Comparison of ENCODE assay signal across 9 cellular contexts in genomic region chr7:77425151-77426051, GRCh38. TPM values are rescaled to one million over a fixed set of nuclear protein-coding genes. Genes with fewer than 3 reads are reported as not detected.
DNase-seq lines count a peak whose midpoint lies in the region; ATAC-seq and TF ChIP-seq lines count a peak whose summit lies in the region.
"Had no signal": no experiment of that assay in that cellular context is flagged by ENCODE, and none has a peak within 500 bp of the region (broad histone marks: within the 10 kb centered on the region; RNA-seq: fewer than 3 reads in every experiment).

No MANE protein-coding gene starts in this region.

- H3K36me3 ChIP-seq in Karpas-422 (ENCODE audit: insufficient read depth, low read length), result no peaks in the 10 kb centered on the region
- H3K36me3 ChIP-seq in CD8-positive, alpha-beta T cell (ENCODE audit: insufficient read depth, low read length), result no peaks in the 10 kb centered on the region

- CTCF ChIA-PET in CD8-positive, alpha-beta T cell (lab: Charles Lee), result no interaction called here

- POLR2A ChIA-PET in CD8-positive, alpha-beta T cell (lab: Charles Lee), result no interaction called here

- peak overlapping the region; percentile 6 to 50 (median 26) for H3K4me3 Mint-ChIP-seq in nephron
- no peak overlapping the region for H3K4me3 Mint-ChIP-seq in CD8-positive, alpha-beta T cell

- H3K9me3 ChIP-seq in Karpas-422 (ENCODE audit: low read length), result no peaks in the 10 kb centered on the region
- no peaks in the 10 kb centered on the region for H3K9me3 ChIP-seq in CD8-positive, alpha-beta T cell (ENCODE audit: low read length)

- TF ChIP-seq CTCF in dorsolateral prefrontal cortex (IDR thresholded peaks at IDR 0.05 in 54 of 56, conservative IDR thresholded peaks at IDR 0.05 in 2 of 56; ENCODE audit: low read depth in 1 of 56, partially characterized antibody in 56 of 56), result no peak
- no peak for TF ChIP-seq CTCF in nephron (IDR thresholded peaks at IDR 0.05; ENCODE audit: unreplicated experiment in 3 of 3)
- TF ChIP-seq CTCF in CD8-positive, alpha-beta T cell (IDR thresholded peaks at IDR 0.05), result no peak

- peaks cover 37% of the 10 kb centered on the region for H3K4me1 Mint-ChIP-seq in nephron
- peaks cover 22% of the 10 kb centered on the region for H3K4me1 Mint-ChIP-seq in CD8-positive, alpha-beta T cell (ENCODE audit: low read depth)

- ATAC-seq in GM18498 (IDR thresholded peaks at IDR 0.05; ENCODE audit: unreplicated experiment) (peak; percentile 37), GM21423 (IDR thresholded peaks at IDR 0.05; ENCODE audit: unreplicated experiment) (no peak)
- no peak for ATAC-seq in CD8-positive, alpha-beta T cell

- H3K27ac Mint-ChIP-seq in nephron, result peak overlapping the region in 2 of 3 experiments; percentile 9 to 48
- H3K27ac Mint-ChIP-seq in CD8-positive, alpha-beta T cell, result no peak overlapping the region

- no peak for DNase-seq in Karpas-422
- DNase-seq in dorsolateral prefrontal cortex, result no peak
- no peak for DNase-seq in NCI-H1092 (lab: John Stamatoyannopoulos, UW)
- no peak for DNase-seq in activated T-cell treated with anti-CD3 and anti-CD28 coated beads, Interleukin-2, amount 50 U/mL, for 1 hour
- no peak for DNase-seq in CD8-positive, alpha-beta T cell
- DNase-seq: NCI-H1930 had no signal

- H2AFZ ChIP-seq in Karpas-422 (ENCODE audit: low read length), result no peak overlapping the region

- intact Hi-C loops in dorsolateral prefrontal cortex (cut with DNase I), result no loop called here
- intact Hi-C loops in CD8-positive, alpha-beta T cell (cut with DNase I, micrococcal nuclease), result no loop called here

- H3K4me3 ChIP-seq in Karpas-422 (ENCODE audit: low read length) (peak overlapping the region; percentile 17; the same call in 1 of the 2 replicates), dorsolateral prefrontal cortex (peak overlapping the region in 54 of 59 donors; percentile 4 to 59 (median 35))
- no peak overlapping the region for H3K4me3 ChIP-seq in CD8-positive, alpha-beta T cell (ENCODE audit: low read depth, low read length)

- peak overlapping the region; percentile 31 for H3K4me2 ChIP-seq in Karpas-422 (ENCODE audit: low read depth, low read length, poor library complexity, severe bottlenecking)

- H3K9me2 ChIP-seq in Karpas-422 (replicated peaks; ENCODE audit: insufficient read depth, low read length), result no peaks in the 10 kb centered on the region

- H3K9ac ChIP-seq in Karpas-422 (ENCODE audit: low read length), result peak overlapping the region; percentile 15; the same call in 1 of the 2 replicates

- no peaks in the 10 kb centered on the region for H3K79me2 ChIP-seq in Karpas-422 (ENCODE audit: low read length)

- no peaks in the 10 kb centered on the region for H3K27me3 ChIP-seq in Karpas-422 (ENCODE audit: low read length)
- H3K27me3 ChIP-seq in dorsolateral prefrontal cortex, result no peaks in the 10 kb centered on the region
- H3K27me3 ChIP-seq in CD8-positive, alpha-beta T cell (ENCODE audit: insufficient read depth, low read length), result no peaks in the 10 kb centered on the region

- no peaks in the 10 kb centered on the region for H3K36me3 Mint-ChIP-seq in nephron (ENCODE audit: low read depth)
- no peaks in the 10 kb centered on the region for H3K36me3 Mint-ChIP-seq in CD8-positive, alpha-beta T cell

- no peaks in the 10 kb centered on the region for H4K20me1 ChIP-seq in Karpas-422 (ENCODE audit: insufficient read depth, low read depth, low read length)

- H3K4me1 ChIP-seq in Karpas-422 (ENCODE audit: low read length), result no peaks in the 10 kb centered on the region; the same call in 1 of the 2 replicates
- H3K4me1 ChIP-seq in CD8-positive, alpha-beta T cell (ENCODE audit: insufficient read depth, low read length), result peaks cover 17% of the 10 kb centered on the region

- no peaks in the 10 kb centered on the region for H3K9me3 Mint-ChIP-seq in nephron
- no peaks in the 10 kb centered on the region for H3K9me3 Mint-ChIP-seq in CD8-positive, alpha-beta T cell

- H3K27me3 Mint-ChIP-seq in nephron (ENCODE audit: low read depth), result peaks cover 2% of the 10 kb centered on the region
- H3K27me3 Mint-ChIP-seq in CD8-positive, alpha-beta T cell (ENCODE audit: low read depth), result no peaks in the 10 kb centered on the region

- H3K27ac ChIP-seq in Karpas-422 (ENCODE audit: low read length) (no peak overlapping the region), dorsolateral prefrontal cortex (peak overlapping the region in 4 of 59 donors; percentile 0 to 28 (median 19))
- no peak overlapping the region for H3K27ac ChIP-seq in CD8-positive, alpha-beta T cell (ENCODE audit: low read depth, low read length)

RNA-seq across cellular contexts. Expression of gene GSAP, which starts 9.3 kb away (rescaled TPM):
- 1.3 and 7.1 TPM in 2 replicates for total RNA-seq in Karpas-422 (2014; rRNA removed; shearing (Covaris generic); ENCODE audit: low replicate concordance)
- 10 to 100 TPM; 13.6 to 37.9 (median 23.4) TPM for total RNA-seq in dorsolateral prefrontal cortex
- total RNA-seq in CD8-positive, alpha-beta T cell, result 10 to 100 TPM; 11.9 to 12.8 TPM
